1 cellular context compared by ENCODE assay signal in the genomic region with DNA sequence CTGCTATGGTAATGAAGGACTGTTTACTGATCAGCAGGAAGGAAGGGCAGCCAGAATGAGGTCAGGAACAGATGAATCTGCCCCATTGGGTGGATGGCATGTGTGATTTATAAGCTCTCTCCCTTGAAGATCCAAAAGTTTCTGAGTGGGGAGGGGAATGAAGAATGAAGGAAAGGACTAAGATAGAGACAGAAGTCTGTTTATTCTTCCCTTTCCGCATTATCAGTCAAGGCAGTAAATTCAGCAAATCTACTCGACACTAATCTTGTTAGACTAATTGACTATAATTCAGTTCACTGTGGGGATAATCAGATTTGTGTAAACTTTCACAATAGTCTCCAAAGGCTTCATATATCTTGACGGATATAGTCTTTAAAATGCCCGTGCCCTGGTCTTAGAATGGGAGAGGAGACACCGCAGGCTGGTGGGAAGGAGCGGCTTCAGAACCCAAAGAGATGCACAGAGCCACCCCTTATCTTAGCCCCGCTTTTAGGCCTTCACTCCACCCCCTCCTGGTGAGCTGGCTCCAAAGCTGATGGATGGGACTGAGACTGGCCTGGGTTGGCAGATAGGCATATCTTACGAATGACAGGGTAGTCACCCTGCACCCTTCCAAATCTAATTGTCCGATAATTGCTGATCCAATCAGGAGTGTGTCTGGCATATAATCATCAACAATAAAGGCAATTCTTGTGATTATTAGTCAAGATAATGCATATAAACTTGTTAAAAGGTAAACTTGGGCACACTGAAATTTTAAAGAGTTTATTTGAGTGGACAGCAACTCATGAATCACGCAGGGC.
TF ChIP-seq lines count a peak whose summit lies in the region.

No MANE protein-coding gene starts in this region.

TF ChIP-seq in K562, 482 proteins besides CTCF, POLR2A, EP300 and RAD21 (continued from another document and continues in another):
- TF ChIP-seq ZNF668 (CRISPR knock-in tag; IDR thresholded peaks at IDR 0.05) (no peak), KDM2B (CRISPR knock-in tag; IDR thresholded peaks at IDR 0.05) (no peak), ZKSCAN8 (CRISPR knock-in tag; IDR thresholded peaks at IDR 0.05) (0 out of 2 replicates have a peak, but pooled peaks have one; percentile 12), ZNF143 (CRISPR knock-in tag; IDR thresholded peaks at IDR 0.05) (no peak), CBX8 (IDR thresholded peaks at IDR 0.05; ENCODE audit: borderline replicate concordance, extremely low read depth, low read depth, low read length, poor library complexity, severe bottlenecking) (no peak), ZNF707 (CRISPR knock-in tag; conservative IDR thresholded peaks at IDR 0.05) (no peak), CBFB (CRISPR knock-in tag; IDR thresholded peaks at IDR 0.05) (no peak), NCOA6 (IDR thresholded peaks at IDR 0.05) (no peak), MTA2 (IDR thresholded peaks at IDR 0.05; ENCODE audit: low read depth) (peak; percentile 46; the same call in 1 of the 2 replicates), PRPF4 (IDR thresholded peaks at IDR 0.05; ENCODE audit: insufficient read depth, low read depth, low read length, poor library complexity, severe bottlenecking) (no peak), ZNF75A (CRISPR knock-in tag; IDR thresholded peaks at IDR 0.05) (no peak), ZNF354B (CRISPR knock-in tag; IDR thresholded peaks at IDR 0.05) (no peak), POLR2AphosphoS5 (IDR thresholded peaks at IDR 0.05; ENCODE audit: control insufficient read depth, insufficient read depth, low read depth, low read length) (peak; percentile 58; the same call in 1 of the 2 replicates), HDAC3 (IDR thresholded peaks at IDR 0.05; ENCODE audit: borderline replicate concordance, partially characterized antibody) (no peak), ZNF584 (CRISPR knock-in tag; IDR thresholded peaks at IDR 0.05; ENCODE audit: low read depth) (no peak), ZNF23 (CRISPR knock-in tag; IDR thresholded peaks at IDR 0.05) (no peak), ZNF217 (CRISPR knock-in tag; IDR thresholded peaks at IDR 0.05) (no peak), JUND (IDR thresholded peaks at IDR 0.05; ENCODE audit: borderline replicate concordance, low read depth, low read length) (no peak), JUND (tag; IDR thresholded peaks at IDR 0.05; ENCODE audit: borderline replicate concordance, low read depth, low read length) (no peak), SMARCA4 (IDR thresholded peaks at IDR 0.05) (no peak), ZNF830 (CRISPR knock-in tag; IDR thresholded peaks at IDR 0.05) (no peak), ZNF785 (CRISPR knock-in tag; IDR thresholded peaks at IDR 0.05) (no peak), ARID1B (IDR thresholded peaks at IDR 0.05) (peak; percentile 71), TCF7 (IDR thresholded peaks at IDR 0.05; ENCODE audit: borderline replicate concordance) (no peak), ZNF77 (CRISPR knock-in tag; IDR thresholded peaks at IDR 0.05) (no peak), CBFA2T3 (IDR thresholded peaks at IDR 0.05) (peak; percentile 90), CXXC5 (CRISPR knock-in tag; IDR thresholded peaks at IDR 0.05) (no peak), XRCC4 (IDR thresholded peaks at IDR 0.05; ENCODE audit: extremely low read depth, insufficient read depth, insufficient read length) (no peak), KAT7 (CRISPR knock-in tag; IDR thresholded peaks at IDR 0.05; ENCODE audit: borderline replicate concordance) (no peak), SMARCA5 (IDR thresholded peaks at IDR 0.05) (no peak), ZC3H4 (CRISPR knock-in tag; IDR thresholded peaks at IDR 0.05; ENCODE audit: borderline replicate concordance) (no peak), FOXK1 (CRISPR knock-in tag; IDR thresholded peaks at IDR 0.05; ENCODE audit: borderline replicate concordance) (no peak), SOX6 (IDR thresholded peaks at IDR 0.05) (peak; percentile 35; the same call in 1 of the 2 replicates), RNF2 (IDR thresholded peaks at IDR 0.05) (no peak), PHF20 (IDR thresholded peaks at IDR 0.05; ENCODE audit: partially characterized antibody) (no peak), KLF16 (IDR thresholded peaks at IDR 0.05) (0 out of 2 replicates have a peak, but pooled peaks have one; percentile 55), ZNF444 (CRISPR knock-in tag; IDR thresholded peaks at IDR 0.05) (no peak), NCOA4 (IDR thresholded peaks at IDR 0.05; ENCODE audit: partially characterized antibody) (no peak), NR1H2 (CRISPR knock-in tag; IDR thresholded peaks at IDR 0.05) (no peak), NFATC3 (IDR thresholded peaks at IDR 0.05) (no peak), SIN3B (IDR thresholded peaks at IDR 0.05; ENCODE audit: low read depth) (no peak), CBX2 (IDR thresholded peaks at IDR 0.05; ENCODE audit: insufficient read depth, low read length, poor library complexity, severe bottlenecking) (no peak)
- TF ChIP-seq, protein P1, sequence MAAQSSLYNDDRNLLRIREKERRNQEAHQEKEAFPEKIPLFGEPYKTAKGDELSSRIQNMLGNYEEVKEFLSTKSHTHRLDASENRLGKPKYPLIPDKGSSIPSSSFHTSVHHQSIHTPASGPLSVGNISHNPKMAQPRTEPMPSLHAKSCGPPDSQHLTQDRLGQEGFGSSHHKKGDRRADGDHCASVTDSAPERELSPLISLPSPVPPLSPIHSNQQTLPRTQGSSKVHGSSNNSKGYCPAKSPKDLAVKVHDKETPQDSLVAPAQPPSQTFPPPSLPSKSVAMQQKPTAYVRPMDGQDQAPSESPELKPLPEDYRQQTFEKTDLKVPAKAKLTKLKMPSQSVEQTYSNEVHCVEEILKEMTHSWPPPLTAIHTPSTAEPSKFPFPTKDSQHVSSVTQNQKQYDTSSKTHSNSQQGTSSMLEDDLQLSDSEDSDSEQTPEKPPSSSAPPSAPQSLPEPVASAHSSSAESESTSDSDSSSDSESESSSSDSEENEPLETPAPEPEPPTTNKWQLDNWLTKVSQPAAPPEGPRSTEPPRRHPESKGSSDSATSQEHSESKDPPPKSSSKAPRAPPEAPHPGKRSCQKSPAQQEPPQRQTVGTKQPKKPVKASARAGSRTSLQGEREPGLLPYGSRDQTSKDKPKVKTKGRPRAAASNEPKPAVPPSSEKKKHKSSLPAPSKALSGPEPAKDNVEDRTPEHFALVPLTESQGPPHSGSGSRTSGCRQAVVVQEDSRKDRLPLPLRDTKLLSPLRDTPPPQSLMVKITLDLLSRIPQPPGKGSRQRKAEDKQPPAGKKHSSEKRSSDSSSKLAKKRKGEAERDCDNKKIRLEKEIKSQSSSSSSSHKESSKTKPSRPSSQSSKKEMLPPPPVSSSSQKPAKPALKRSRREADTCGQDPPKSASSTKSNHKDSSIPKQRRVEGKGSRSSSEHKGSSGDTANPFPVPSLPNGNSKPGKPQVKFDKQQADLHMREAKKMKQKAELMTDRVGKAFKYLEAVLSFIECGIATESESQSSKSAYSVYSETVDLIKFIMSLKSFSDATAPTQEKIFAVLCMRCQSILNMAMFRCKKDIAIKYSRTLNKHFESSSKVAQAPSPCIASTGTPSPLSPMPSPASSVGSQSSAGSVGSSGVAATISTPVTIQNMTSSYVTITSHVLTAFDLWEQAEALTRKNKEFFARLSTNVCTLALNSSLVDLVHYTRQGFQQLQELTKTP (IDR thresholded peaks at IDR 0.05; ENCODE audit: low read depth in 1 of 2, partially characterized antibody in 2 of 2) = no peak
- TF ChIP-seq, protein P2, sequence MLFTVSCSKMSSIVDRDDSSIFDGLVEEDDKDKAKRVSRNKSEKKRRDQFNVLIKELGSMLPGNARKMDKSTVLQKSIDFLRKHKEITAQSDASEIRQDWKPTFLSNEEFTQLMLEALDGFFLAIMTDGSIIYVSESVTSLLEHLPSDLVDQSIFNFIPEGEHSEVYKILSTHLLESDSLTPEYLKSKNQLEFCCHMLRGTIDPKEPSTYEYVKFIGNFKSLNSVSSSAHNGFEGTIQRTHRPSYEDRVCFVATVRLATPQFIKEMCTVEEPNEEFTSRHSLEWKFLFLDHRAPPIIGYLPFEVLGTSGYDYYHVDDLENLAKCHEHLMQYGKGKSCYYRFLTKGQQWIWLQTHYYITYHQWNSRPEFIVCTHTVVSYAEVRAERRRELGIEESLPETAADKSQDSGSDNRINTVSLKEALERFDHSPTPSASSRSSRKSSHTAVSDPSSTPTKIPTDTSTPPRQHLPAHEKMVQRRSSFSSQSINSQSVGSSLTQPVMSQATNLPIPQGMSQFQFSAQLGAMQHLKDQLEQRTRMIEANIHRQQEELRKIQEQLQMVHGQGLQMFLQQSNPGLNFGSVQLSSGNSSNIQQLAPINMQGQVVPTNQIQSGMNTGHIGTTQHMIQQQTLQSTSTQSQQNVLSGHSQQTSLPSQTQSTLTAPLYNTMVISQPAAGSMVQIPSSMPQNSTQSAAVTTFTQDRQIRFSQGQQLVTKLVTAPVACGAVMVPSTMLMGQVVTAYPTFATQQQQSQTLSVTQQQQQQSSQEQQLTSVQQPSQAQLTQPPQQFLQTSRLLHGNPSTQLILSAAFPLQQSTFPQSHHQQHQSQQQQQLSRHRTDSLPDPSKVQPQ (CRISPR knock-in tag; IDR thresholded peaks at IDR 0.05; ENCODE audit: borderline replicate concordance) = no peak
- TF ChIP-seq, protein P3, sequence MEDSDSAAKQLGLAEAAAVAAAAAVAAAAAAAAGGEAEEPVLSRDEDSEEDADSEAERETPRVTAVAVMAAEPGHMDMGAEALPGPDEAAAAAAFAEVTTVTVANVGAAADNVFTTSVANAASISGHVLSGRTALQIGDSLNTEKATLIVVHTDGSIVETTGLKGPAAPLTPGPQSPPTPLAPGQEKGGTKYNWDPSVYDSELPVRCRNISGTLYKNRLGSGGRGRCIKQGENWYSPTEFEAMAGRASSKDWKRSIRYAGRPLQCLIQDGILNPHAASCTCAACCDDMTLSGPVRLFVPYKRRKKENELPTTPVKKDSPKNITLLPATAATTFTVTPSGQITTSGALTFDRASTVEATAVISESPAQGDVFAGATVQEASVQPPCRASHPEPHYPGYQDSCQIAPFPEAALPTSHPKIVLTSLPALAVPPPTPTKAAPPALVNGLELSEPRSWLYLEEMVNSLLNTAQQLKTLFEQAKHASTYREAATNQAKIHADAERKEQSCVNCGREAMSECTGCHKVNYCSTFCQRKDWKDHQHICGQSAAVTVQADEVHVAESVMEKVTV (CRISPR knock-in tag; IDR thresholded peaks at IDR 0.05) = no peak
- TF ChIP-seq, protein P4, sequence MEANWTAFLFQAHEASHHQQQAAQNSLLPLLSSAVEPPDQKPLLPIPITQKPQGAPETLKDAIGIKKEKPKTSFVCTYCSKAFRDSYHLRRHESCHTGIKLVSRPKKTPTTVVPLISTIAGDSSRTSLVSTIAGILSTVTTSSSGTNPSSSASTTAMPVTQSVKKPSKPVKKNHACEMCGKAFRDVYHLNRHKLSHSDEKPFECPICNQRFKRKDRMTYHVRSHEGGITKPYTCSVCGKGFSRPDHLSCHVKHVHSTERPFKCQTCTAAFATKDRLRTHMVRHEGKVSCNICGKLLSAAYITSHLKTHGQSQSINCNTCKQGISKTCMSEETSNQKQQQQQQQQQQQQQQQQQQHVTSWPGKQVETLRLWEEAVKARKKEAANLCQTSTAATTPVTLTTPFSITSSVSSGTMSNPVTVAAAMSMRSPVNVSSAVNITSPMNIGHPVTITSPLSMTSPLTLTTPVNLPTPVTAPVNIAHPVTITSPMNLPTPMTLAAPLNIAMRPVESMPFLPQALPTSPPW (CRISPR knock-in tag; IDR thresholded peaks at IDR 0.05) = no peak
- TF ChIP-seq, protein P5, sequence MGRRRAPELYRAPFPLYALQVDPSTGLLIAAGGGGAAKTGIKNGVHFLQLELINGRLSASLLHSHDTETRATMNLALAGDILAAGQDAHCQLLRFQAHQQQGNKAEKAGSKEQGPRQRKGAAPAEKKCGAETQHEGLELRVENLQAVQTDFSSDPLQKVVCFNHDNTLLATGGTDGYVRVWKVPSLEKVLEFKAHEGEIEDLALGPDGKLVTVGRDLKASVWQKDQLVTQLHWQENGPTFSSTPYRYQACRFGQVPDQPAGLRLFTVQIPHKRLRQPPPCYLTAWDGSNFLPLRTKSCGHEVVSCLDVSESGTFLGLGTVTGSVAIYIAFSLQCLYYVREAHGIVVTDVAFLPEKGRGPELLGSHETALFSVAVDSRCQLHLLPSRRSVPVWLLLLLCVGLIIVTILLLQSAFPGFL (CRISPR knock-in tag; IDR thresholded peaks at IDR 0.05) = no peak
- TF ChIP-seq, protein P6, sequence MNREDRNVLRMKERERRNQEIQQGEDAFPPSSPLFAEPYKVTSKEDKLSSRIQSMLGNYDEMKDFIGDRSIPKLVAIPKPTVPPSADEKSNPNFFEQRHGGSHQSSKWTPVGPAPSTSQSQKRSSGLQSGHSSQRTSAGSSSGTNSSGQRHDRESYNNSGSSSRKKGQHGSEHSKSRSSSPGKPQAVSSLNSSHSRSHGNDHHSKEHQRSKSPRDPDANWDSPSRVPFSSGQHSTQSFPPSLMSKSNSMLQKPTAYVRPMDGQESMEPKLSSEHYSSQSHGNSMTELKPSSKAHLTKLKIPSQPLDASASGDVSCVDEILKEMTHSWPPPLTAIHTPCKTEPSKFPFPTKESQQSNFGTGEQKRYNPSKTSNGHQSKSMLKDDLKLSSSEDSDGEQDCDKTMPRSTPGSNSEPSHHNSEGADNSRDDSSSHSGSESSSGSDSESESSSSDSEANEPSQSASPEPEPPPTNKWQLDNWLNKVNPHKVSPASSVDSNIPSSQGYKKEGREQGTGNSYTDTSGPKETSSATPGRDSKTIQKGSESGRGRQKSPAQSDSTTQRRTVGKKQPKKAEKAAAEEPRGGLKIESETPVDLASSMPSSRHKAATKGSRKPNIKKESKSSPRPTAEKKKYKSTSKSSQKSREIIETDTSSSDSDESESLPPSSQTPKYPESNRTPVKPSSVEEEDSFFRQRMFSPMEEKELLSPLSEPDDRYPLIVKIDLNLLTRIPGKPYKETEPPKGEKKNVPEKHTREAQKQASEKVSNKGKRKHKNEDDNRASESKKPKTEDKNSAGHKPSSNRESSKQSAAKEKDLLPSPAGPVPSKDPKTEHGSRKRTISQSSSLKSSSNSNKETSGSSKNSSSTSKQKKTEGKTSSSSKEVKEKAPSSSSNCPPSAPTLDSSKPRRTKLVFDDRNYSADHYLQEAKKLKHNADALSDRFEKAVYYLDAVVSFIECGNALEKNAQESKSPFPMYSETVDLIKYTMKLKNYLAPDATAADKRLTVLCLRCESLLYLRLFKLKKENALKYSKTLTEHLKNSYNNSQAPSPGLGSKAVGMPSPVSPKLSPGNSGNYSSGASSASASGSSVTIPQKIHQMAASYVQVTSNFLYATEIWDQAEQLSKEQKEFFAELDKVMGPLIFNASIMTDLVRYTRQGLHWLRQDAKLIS (CRISPR knock-in tag; IDR thresholded peaks at IDR 0.05) = no peak
- TF ChIP-seq, protein P7, sequence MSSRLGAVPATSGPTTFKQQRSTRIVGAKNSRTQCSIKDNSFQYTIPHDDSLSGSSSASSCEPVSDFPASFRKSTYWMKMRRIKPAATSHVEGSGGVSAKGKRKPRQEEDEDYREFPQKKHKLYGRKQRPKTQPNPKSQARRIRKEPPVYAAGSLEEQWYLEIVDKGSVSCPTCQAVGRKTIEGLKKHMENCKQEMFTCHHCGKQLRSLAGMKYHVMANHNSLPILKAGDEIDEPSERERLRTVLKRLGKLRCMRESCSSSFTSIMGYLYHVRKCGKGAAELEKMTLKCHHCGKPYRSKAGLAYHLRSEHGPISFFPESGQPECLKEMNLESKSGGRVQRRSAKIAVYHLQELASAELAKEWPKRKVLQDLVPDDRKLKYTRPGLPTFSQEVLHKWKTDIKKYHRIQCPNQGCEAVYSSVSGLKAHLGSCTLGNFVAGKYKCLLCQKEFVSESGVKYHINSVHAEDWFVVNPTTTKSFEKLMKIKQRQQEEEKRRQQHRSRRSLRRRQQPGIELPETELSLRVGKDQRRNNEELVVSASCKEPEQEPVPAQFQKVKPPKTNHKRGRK (tag; IDR thresholded peaks at IDR 0.05) = no peak
